18 cellular contexts compared by ENCODE assay signal in genomic region chr2:217356142-217356541, GRCh38.
DNase-seq lines count a peak whose midpoint lies in the region; ATAC-seq and TF ChIP-seq lines count a peak whose summit lies in the region.
"Had no signal": no experiment of that assay in that cellular context is flagged by ENCODE, and none has a peak within 500 bp of the region (broad histone marks: within the 10 kb centered on the region; RNA-seq: fewer than 3 reads in every experiment).

No MANE protein-coding gene starts in this region.

- H3K9me3 Mint-ChIP-seq in Calu3 (ENCODE audit: low read depth, unreplicated experiment) (peaks cover 3% of the 10 kb centered on the region), chondrocyte (ENCODE audit: low read depth) (no peaks in the 10 kb centered on the region)

- H3K36me3 ChIP-seq in neuronal stem cell (replicated peaks in 1 of 2; ENCODE audit: control insufficient read depth in 2 of 2, insufficient read depth in 2 of 2, low read length in 2 of 2) (no peaks in the 10 kb centered on the region), thoracic aorta (no peaks in the 10 kb centered on the region)
- H3K36me3 ChIP-seq in effector memory CD4-positive, alpha-beta T cell (ENCODE audit: control insufficient read depth, insufficient read depth, low read length) = no peaks in the 10 kb centered on the region
- H3K36me3 ChIP-seq: BLaER1 had no signal

- no peak for TF ChIP-seq CTCF in Calu3 (IDR thresholded peaks at IDR 0.05; ENCODE audit: unreplicated experiment)
- no peak for TF ChIP-seq CTCF in chondrocyte (IDR thresholded peaks at IDR 0.05)
- TF ChIP-seq CTCF in thoracic aorta (IDR thresholded peaks at IDR 0.05) = no peak

- peak overlapping the region; percentile 50 for H4K91ac ChIP-seq in neuronal stem cell (ENCODE audit: low read depth, low read length, poor library complexity)

- H3K9ac ChIP-seq in neuronal stem cell (ENCODE audit: low read depth, low read length, poor library complexity) = no peak overlapping the region
- H3K9ac ChIP-seq: BLaER1, KMS-11 had no signal

- H3K4me1 Mint-ChIP-seq in Calu3 (ENCODE audit: low read depth, unreplicated experiment) (peaks cover 30% of the 10 kb centered on the region), chondrocyte (ENCODE audit: low read depth) (peaks cover 73% of the 10 kb centered on the region)
- H3K4me1 Mint-ChIP-seq: CD8-positive, alpha-beta memory T cell had no signal

- H2BK120ac ChIP-seq in neuronal stem cell (ENCODE audit: low read depth, low read length) = no peak overlapping the region

- BruUV-seq in Calu3 (replicated peaks; lab: Mats Ljungman, UMichigan) = no TSS peak

- no peak overlapping the region for H3K4ac ChIP-seq in neuronal stem cell (ENCODE audit: low read length)

- H3K14ac ChIP-seq in neuronal stem cell (ENCODE audit: low read length) = no peak overlapping the region

- H3K18ac ChIP-seq in neuronal stem cell (ENCODE audit: low read length) = no peak overlapping the region

- no peak overlapping the region for H3K4me3 Mint-ChIP-seq in Calu3 (ENCODE audit: low read depth, unreplicated experiment)
- no peak overlapping the region for H3K4me3 Mint-ChIP-seq in chondrocyte (ENCODE audit: unreplicated experiment)
- H3K4me3 Mint-ChIP-seq: CD8-positive, alpha-beta memory T cell had no signal

- peak overlapping the region; percentile 55 for H2BK15ac ChIP-seq in neuronal stem cell (ENCODE audit: low read length)

- no peak overlapping the region for H2BK12ac ChIP-seq in neuronal stem cell (ENCODE audit: low read length)

- no peak overlapping the region for H3K27ac ChIP-seq in neuronal stem cell (replicated peaks; ENCODE audit: low read length)
- H3K27ac ChIP-seq in thoracic aorta = peak overlapping the region; percentile 58 to 80
- no peak overlapping the region for H3K27ac ChIP-seq in effector memory CD4-positive, alpha-beta T cell (ENCODE audit: insufficient read depth, low read length, poor library complexity, severe bottlenecking)
- H3K27ac ChIP-seq: BLaER1, KMS-11, RWPE1 had no signal

- ATAC-seq in thoracic aorta (ENCODE audit: insufficient number of reproducible peaks, low FRiP score, low read depth) = no peak
- ATAC-seq in HG03097 (IDR thresholded peaks at IDR 0.05; ENCODE audit: low FRiP score, unreplicated experiment) = no peak
- ATAC-seq: PC-3 had no signal

- H3K79me1 ChIP-seq in neuronal stem cell (ENCODE audit: low read depth, low read length) = no peaks in the 10 kb centered on the region

- H3K36me3 Mint-ChIP-seq in Calu3 (ENCODE audit: insufficient read depth, unreplicated experiment) = no peaks in the 10 kb centered on the region
- no peaks in the 10 kb centered on the region for H3K36me3 Mint-ChIP-seq in chondrocyte (ENCODE audit: low read depth)
- H3K36me3 Mint-ChIP-seq: CD8-positive, alpha-beta memory T cell had no signal

- no peak for DNase-seq in Calu3
- no peak for DNase-seq in chondrocyte (ENCODE audit: low spot score)
- DNase-seq in neuronal stem cell (ENCODE audit: low spot score) = no peak
- no peak for DNase-seq in thoracic aorta (ENCODE audit: low spot score)
- DNase-seq in NCI-H1092 (lab: John Stamatoyannopoulos, UW) = no peak
- no peak for DNase-seq in effector memory CD4-positive, alpha-beta T cell
- DNase-seq in activated T-cell treated with anti-CD3 and anti-CD28 coated beads for 4 hours = no peak
- DNase-seq: CD8-positive, alpha-beta memory T cell; GF-D8; GOT3; NCI-H2081 treated with DMSO at 0.1 percent for 48 hours; NCI-H510A treated with DMSO at 0.1 percent for 48 hours; NCI-H82; PC-3 had no signal

- H3K4me1 ChIP-seq in neuronal stem cell (ENCODE audit: control insufficient read depth in 2 of 2, insufficient read depth in 1 of 2, low read depth in 1 of 2, low read length in 2 of 2) (peaks cover 3 to 8% of the 10 kb centered on the region in 2 donors), thoracic aorta (ENCODE audit: control insufficient read depth in 1 of 2, low read depth in 2 of 2) (peaks cover 36 to 77% of the 10 kb centered on the region in 2 donors)
- no peaks in the 10 kb centered on the region for H3K4me1 ChIP-seq in effector memory CD4-positive, alpha-beta T cell (ENCODE audit: control insufficient read depth, insufficient read depth, low read length, poor library complexity, severe bottlenecking)

- H3K27me3 Mint-ChIP-seq in Calu3 (ENCODE audit: unreplicated experiment) (no peaks in the 10 kb centered on the region), chondrocyte (ENCODE audit: low read depth) (no peaks in the 10 kb centered on the region)

- no CpG with 5 or more reads among the region's 1 CpG for WGBS in neuronal stem cell (ENCODE audit: extremely low coverage in 2 of 2, insufficient read length in 2 of 2, insufficient replicate concordance in 1 of 2), 2 donors

- no peak overlapping the region for H3K4me2 ChIP-seq in neuronal stem cell (ENCODE audit: insufficient read depth, low read length, poor library complexity, severe bottlenecking)
- H3K4me2 ChIP-seq: BLaER1, KMS-11 had no signal

- H2AFZ ChIP-seq in neuronal stem cell (ENCODE audit: low read length) = no peak overlapping the region

- peak overlapping the region; percentile 20 for H3K27ac Mint-ChIP-seq in Calu3 (ENCODE audit: unreplicated experiment)
- H3K27ac Mint-ChIP-seq in chondrocyte (ENCODE audit: unreplicated experiment) = peak overlapping the region; percentile 82

- H3K23ac ChIP-seq in neuronal stem cell (ENCODE audit: low read depth, low read length, poor library complexity) = no peak overlapping the region

- no peak overlapping the region for H2BK5ac ChIP-seq in neuronal stem cell (ENCODE audit: low read length)

- H2AK5ac ChIP-seq in neuronal stem cell (ENCODE audit: low read depth, low read length) = no peak overlapping the region

- intact Hi-C loops in Calu3 (cut with micrococcal nuclease; ENCODE audit: unreplicated experiment) = no loop called here

- no peak overlapping the region for H3K4me3 ChIP-seq in neuronal stem cell (ENCODE audit: low read length in 2 of 2)
- H3K4me3 ChIP-seq in thoracic aorta = no peak overlapping the region
- H3K4me3 ChIP-seq in effector memory CD4-positive, alpha-beta T cell (ENCODE audit: insufficient read depth, low read depth, low read length, poor library complexity, severe bottlenecking) = no peak overlapping the region
- H3K4me3 ChIP-seq: BLaER1 had no signal

- no peaks in the 10 kb centered on the region for H3K9me3 ChIP-seq in neuronal stem cell (replicated peaks in 1 of 2; ENCODE audit: control insufficient read depth in 2 of 2, insufficient read depth in 1 of 2, low read depth in 1 of 2, low read length in 2 of 2)
- no peaks in the 10 kb centered on the region for H3K9me3 ChIP-seq in thoracic aorta
- no peaks in the 10 kb centered on the region for H3K9me3 ChIP-seq in effector memory CD4-positive, alpha-beta T cell (ENCODE audit: control insufficient read depth, low read length)

- no peaks in the 10 kb centered on the region for H3K27me3 ChIP-seq in neuronal stem cell (ENCODE audit: control insufficient read depth in 3 of 3, insufficient read depth in 3 of 3, low read depth in 1 of 3, low read length in 3 of 3)
- H3K27me3 ChIP-seq in thoracic aorta (replicated peaks; ENCODE audit: insufficient read depth) = no peaks in the 10 kb centered on the region
- no peaks in the 10 kb centered on the region for H3K27me3 ChIP-seq in effector memory CD4-positive, alpha-beta T cell (replicated peaks; ENCODE audit: control insufficient read depth, insufficient read depth, low read length, poor library complexity, severe bottlenecking)
- H3K27me3 ChIP-seq: BLaER1 had no signal

- no peak overlapping the region for H4K8ac ChIP-seq in neuronal stem cell (ENCODE audit: low read depth, low read length)

- CTCF ChIA-PET in Calu3 (lab: Charles Lee) = interaction anchor here (0.8 kb wide), 1 partner anchor 856 kb away, joined by 3 read pairs; no protein-coding TSS in a partner anchor

Comparison
In these comparisons a context has a peak if more than half of its experiments do, and no peak if none do; other contexts are left out.
1. H3K27ac ChIP-seq: peak in thoracic aorta (2 of 2); none in neuronal stem cell (single experiment) and effector memory CD4-positive, alpha-beta T cell (single experiment).